Comparison of ENCODE assay signal across 15 cellular contexts in genomic region chr3:107216711-107217110, GRCh38.
DNase-seq lines count a peak whose midpoint lies in the region; ATAC-seq, FAIRE-seq and TF ChIP-seq lines count a peak whose summit lies in the region.
"Had no signal": no experiment of that assay in that cellular context is flagged by ENCODE, and none has a peak within 500 bp of the region (broad histone marks: within the 10 kb centered on the region; RNA-seq: fewer than 3 reads in every experiment).

No MANE protein-coding gene starts in this region.

- no peak overlapping the region for H3K4me3 Mint-ChIP-seq in stimulated activated naive CD8-positive, alpha-beta T cell treated with anti-CD3 and anti-CD28 coated beads, Interleukin-15, amount 100 ng/mL, for 72 hours
- H3K4me3 Mint-ChIP-seq: stimulated activated effector memory CD8-positive, alpha-beta T cell treated with anti-CD3 and anti-CD28 coated beads, Interleukin-12 subunit alpha, Interleukin-12 subunit beta, amount 100 ng/mL, for 72 hours had no signal

- no peak overlapping the region for H3K18ac ChIP-seq in H1 (ENCODE audit: extremely low read depth, low read length)

- H3K4me1 ChIP-seq in H1 (replicated peaks in 1 of 4; ENCODE audit: control insufficient read depth in 3 of 4, insufficient read depth in 4 of 4, low read length in 3 of 4), result no peaks in the 10 kb centered on the region
- H3K4me1 ChIP-seq: BLaER1, lower lobe of right lung, spleen had no signal

- no peaks in the 10 kb centered on the region for H3K36me3 ChIP-seq in H1 (ENCODE audit: control insufficient read depth in 2 of 4, insufficient read depth in 4 of 4, low read length in 3 of 4)
- H3K36me3 ChIP-seq: BLaER1, lower lobe of right lung, spleen had no signal

- no peak for TF ChIP-seq EP300 in H1 (IDR thresholded peaks at IDR 0.05; ENCODE audit: borderline replicate concordance in 1 of 2, low read depth in 2 of 2, low read length in 2 of 2)

- DNase-seq in AG04450 (ENCODE audit: low read depth, low spot score) (no peak), M059J (ENCODE audit: low read depth) (peak; percentile 99), H1 (ENCODE audit: low read depth in 1 of 2, low spot score in 2 of 2) (no peak), midbrain (lab: John Stamatoyannopoulos, UW) (peak; percentile 36)
- DNase-seq in stimulated activated CD4-positive, alpha-beta T cell treated with anti-CD3 and anti-CD28 coated beads, Interleukin-2, amount 100 ng/mL, for 24 hours, result no peak
- DNase-seq in stimulated activated naive CD8-positive, alpha-beta T cell treated with anti-CD3 and anti-CD28 coated beads, Interleukin-15, amount 100 ng/mL, for 72 hours, result no peak
- DNase-seq: activated effector memory CD4-positive, alpha-beta T cell treated with anti-CD3 and anti-CD28 coated beads, Interleukin-2, amount 50 U/mL, for 16 hours; lower lobe of right lung; MM.1S; NK-92 treated with Interleukin-12 subunit alpha and Interleukin-12 subunit beta, amount 100 ng/mL, for 24 hours; spleen had no signal

- no peak overlapping the region for H4K8ac ChIP-seq in H1 (ENCODE audit: extremely low read depth, insufficient read depth, low read length)

- H3K27me3 Mint-ChIP-seq in stimulated activated naive CD8-positive, alpha-beta T cell treated with anti-CD3 and anti-CD28 coated beads, Interleukin-15, amount 100 ng/mL, for 72 hours, result peaks cover 18% of the 10 kb centered on the region

- H4K20me1 ChIP-seq in H1 (replicated peaks in 1 of 2; ENCODE audit: control insufficient read depth in 1 of 2, insufficient read depth in 2 of 2, low read length in 2 of 2), result no peaks in the 10 kb centered on the region
- H4K20me1 ChIP-seq: BLaER1 had no signal

- no peaks in the 10 kb centered on the region for H3K27me3 ChIP-seq in AG04450 (ENCODE audit: control insufficient read depth, insufficient read depth, low read length)
- no peaks in the 10 kb centered on the region for H3K27me3 ChIP-seq in H1 (replicated peaks in 1 of 4; ENCODE audit: control insufficient read depth in 3 of 4, extremely low read depth in 1 of 4, insufficient read depth in 3 of 4, low read length in 3 of 4)
- H3K27me3 ChIP-seq: BLaER1, spleen had no signal

- no peaks in the 10 kb centered on the region for H3K9me3 ChIP-seq in AG04450 (ENCODE audit: control insufficient read depth, insufficient read depth, low read length)
- no peaks in the 10 kb centered on the region for H3K9me3 ChIP-seq in H1 (ENCODE audit: insufficient read depth in 2 of 2, low read depth in 1 of 2, low read length in 1 of 2)
- H3K9me3 ChIP-seq: lower lobe of right lung, spleen had no signal

- no peak overlapping the region for H2BK120ac ChIP-seq in H1 (replicated peaks; ENCODE audit: low read depth, low read length)

- H3K4me1 Mint-ChIP-seq in stimulated activated naive CD8-positive, alpha-beta T cell treated with anti-CD3 and anti-CD28 coated beads, Interleukin-15, amount 100 ng/mL, for 72 hours, result peaks cover 6% of the 10 kb centered on the region

- TF ChIP-seq RAD21 in H1 (IDR thresholded peaks at IDR 0.05 in 1 of 2, conservative IDR thresholded peaks at IDR 0.05 in 1 of 2; ENCODE audit: low read depth in 2 of 2, low read length in 2 of 2), result no peak

- H3K27ac Mint-ChIP-seq in stimulated activated naive CD8-positive, alpha-beta T cell treated with anti-CD3 and anti-CD28 coated beads, Interleukin-15, amount 100 ng/mL, for 72 hours, result no peak overlapping the region
- H3K27ac Mint-ChIP-seq: stimulated activated effector memory CD8-positive, alpha-beta T cell treated with anti-CD3 and anti-CD28 coated beads, Interleukin-12 subunit alpha, Interleukin-12 subunit beta, amount 100 ng/mL, for 72 hours had no signal

- no peak for ATAC-seq in HG03108 (IDR thresholded peaks at IDR 0.05; ENCODE audit: unreplicated experiment)
- ATAC-seq in stimulated activated naive CD8-positive, alpha-beta T cell treated with anti-CD3 and anti-CD28 coated beads, Interleukin-15, amount 100 ng/mL, for 72 hours, result no peak
- no peak for ATAC-seq in GM21447 (IDR thresholded peaks at IDR 0.05; ENCODE audit: unreplicated experiment)
- ATAC-seq: stimulated activated effector memory CD8-positive, alpha-beta T cell treated with anti-CD3 and anti-CD28 coated beads, Interleukin-12 subunit alpha, Interleukin-12 subunit beta, amount 100 ng/mL, for 72 hours had no signal

- H4K5ac ChIP-seq in H1 (ENCODE audit: insufficient read length, low read depth, low read length), result no peak overlapping the region

- H3K9ac ChIP-seq in H1 (replicated peaks in 1 of 4; ENCODE audit: extremely low read depth in 1 of 4, low read depth in 3 of 4, low read length in 3 of 4), result no peak overlapping the region
- H3K9ac ChIP-seq: BLaER1 had no signal

- H3K79me1 ChIP-seq in H1 (ENCODE audit: low read depth, low read length), result no peaks in the 10 kb centered on the region

- no peak overlapping the region for H2BK5ac ChIP-seq in H1 (ENCODE audit: low read depth, low read length)

- no peaks in the 10 kb centered on the region for H3K9me3 Mint-ChIP-seq in stimulated activated naive CD8-positive, alpha-beta T cell treated with anti-CD3 and anti-CD28 coated beads, Interleukin-15, amount 100 ng/mL, for 72 hours
- H3K9me3 Mint-ChIP-seq: stimulated activated effector memory CD8-positive, alpha-beta T cell treated with anti-CD3 and anti-CD28 coated beads, Interleukin-12 subunit alpha, Interleukin-12 subunit beta, amount 100 ng/mL, for 72 hours had no signal

- H3K4me3 ChIP-seq in AG04450 (ENCODE audit: low read depth, low read length) (no peak overlapping the region), H1 (ENCODE audit: extremely low read depth in 1 of 4, insufficient read depth in 2 of 4, low read depth in 3 of 4, low read length in 4 of 4) (no peak overlapping the region)
- H3K4me3 ChIP-seq: BLaER1, lower lobe of right lung, spleen had no signal

- no peak overlapping the region for H2AK5ac ChIP-seq in H1 (ENCODE audit: low read depth, low read length)

- H3K4ac ChIP-seq in H1 (replicated peaks; ENCODE audit: insufficient read length, low read depth, low read length), result no peak overlapping the region

- no peak overlapping the region for H3K56ac ChIP-seq in H1 (replicated peaks; ENCODE audit: insufficient read length, low read depth, low read length)

- H3K23me2 ChIP-seq in H1 (ENCODE audit: low read depth, low read length), result no peaks in the 10 kb centered on the region

- POLR2A ChIA-PET in AG04450 (lab: Yijun Ruan, JAX) (interaction anchor here (0.7 kb wide), 1 partner anchor 8 kb away, joined by 4 read pairs; no protein-coding TSS in a partner anchor), H1 (lab: Charles Lee; ENCODE audit: partially characterized antibody) (no interaction called here)

- TF ChIP-seq POLR2A in H1 (IDR thresholded peaks at IDR 0.05; ENCODE audit: control extremely low read depth in 1 of 2, low read depth in 2 of 2, low read length in 2 of 2), result no peak

- no peaks in the 10 kb centered on the region for H3K79me2 ChIP-seq in H1 (ENCODE audit: control insufficient read depth in 1 of 2, insufficient read depth in 2 of 2, low read length in 2 of 2)

- CTCF ChIA-PET in AG04450 (lab: Charles Lee) (no interaction called here), H1 (lab: Charles Lee; ENCODE audit: partially characterized antibody) (no interaction called here)

- WGBS in H1 (ENCODE audit: extremely low coverage in 1 of 2, insufficient coverage in 1 of 2, insufficient read length in 1 of 2, insufficient replicate concordance in 2 of 2, low coverage in 1 of 2, low lambda C conversion rate in 2 of 2, missing lambda C conversion rate in 1 of 2), 2 experiments, result 88% methylated on average over 3 of the region's 3 CpGs; no CpG with 5 or more reads in 1 of the 2 experiments

- no peak overlapping the region for H2BK12ac ChIP-seq in H1 (ENCODE audit: low read depth, low read length)

- no peak overlapping the region for H3K23ac ChIP-seq in H1 (ENCODE audit: insufficient read length)

- H4K91ac ChIP-seq in H1 (replicated peaks; ENCODE audit: insufficient read length, low read length), result no peak overlapping the region

- 0 out of 2 replicates have a peak overlapping the region, but pooled peaks have one; percentile 67 for H2BK15ac ChIP-seq in H1 (ENCODE audit: low read length)

- no peak overlapping the region for H3K4me2 ChIP-seq in H1 (ENCODE audit: insufficient read depth in 1 of 2, low read depth in 2 of 2, low read length in 2 of 2)
- H3K4me2 ChIP-seq: BLaER1 had no signal

- no peak for TF ChIP-seq CTCF in AG04450 (IDR thresholded peaks at IDR 0.05; ENCODE audit: low read depth, low read length)
- no peak for TF ChIP-seq CTCF in H1 (IDR thresholded peaks at IDR 0.05; ENCODE audit: control extremely low read depth in 1 of 3, insufficient read depth in 1 of 3, low read depth in 1 of 3, low read length in 3 of 3)

- H2BK20ac ChIP-seq in H1 (ENCODE audit: low read length), result no peak overlapping the region

- no peak overlapping the region for H3K14ac ChIP-seq in H1 (ENCODE audit: insufficient read length)

- peak; percentile 39 for FAIRE-seq in H1 (lab: Jason Lieb, UNC)

- H2AFZ ChIP-seq in H1 (ENCODE audit: low read length), result no peak overlapping the region

- H3K27ac ChIP-seq in AG04450 (ENCODE audit: low read depth, low read length), result peak overlapping the region; percentile 93
- H3K27ac ChIP-seq in H1 (ENCODE audit: low read depth, low read length), result no peak overlapping the region
- H3K27ac ChIP-seq: BLaER1, lower lobe of right lung, spleen had no signal

TF ChIP-seq in H1, 55 proteins besides CTCF, POLR2A, EP300 and RAD21:
- TF ChIP-seq POU5F1 (IDR thresholded peaks at IDR 0.05; ENCODE audit: low read depth, low read length) (no peak), EGR1 (IDR thresholded peaks at IDR 0.05; ENCODE audit: borderline replicate concordance, low read depth, low read length) (no peak), CBX5 (IDR thresholded peaks at IDR 0.05; ENCODE audit: low read depth, low read length) (no peak), SUZ12 (IDR thresholded peaks at IDR 0.05; ENCODE audit: low read length) (no peak), ZNF274 (IDR thresholded peaks at IDR 0.05; ENCODE audit: borderline replicate concordance, extremely low read depth, low read length) (no peak), KDM4A (IDR thresholded peaks at IDR 0.05; ENCODE audit: low read depth, low read length, severe bottlenecking) (no peak), CREB1 (IDR thresholded peaks at IDR 0.05) (no peak), BACH1 (IDR thresholded peaks at IDR 0.05; ENCODE audit: low read length) (no peak), BCL11A (IDR thresholded peaks at IDR 0.05; ENCODE audit: low read depth in 2 of 2, low read length in 2 of 2) (no peak), SIX5 (IDR thresholded peaks at IDR 0.05; ENCODE audit: low read depth, low read length) (no peak)

Comparison
In these comparisons a context has a peak if more than half of its experiments do, and no peak if none do; other contexts are left out.
1. DNase-seq: peak in M059J (single experiment) and midbrain (single experiment); none in AG04450 (single experiment), H1 (0 of 2), stimulated activated CD4-positive, alpha-beta T cell treated with anti-CD3 and anti-CD28 coated beads, Interleukin-2, amount 100 ng/mL, for 24 hours (0 of 2) and stimulated activated naive CD8-positive, alpha-beta T cell treated with anti-CD3 and anti-CD28 coated beads, Interleukin-15, amount 100 ng/mL, for 72 hours (0 of 2).